In the genomic region with DNA sequence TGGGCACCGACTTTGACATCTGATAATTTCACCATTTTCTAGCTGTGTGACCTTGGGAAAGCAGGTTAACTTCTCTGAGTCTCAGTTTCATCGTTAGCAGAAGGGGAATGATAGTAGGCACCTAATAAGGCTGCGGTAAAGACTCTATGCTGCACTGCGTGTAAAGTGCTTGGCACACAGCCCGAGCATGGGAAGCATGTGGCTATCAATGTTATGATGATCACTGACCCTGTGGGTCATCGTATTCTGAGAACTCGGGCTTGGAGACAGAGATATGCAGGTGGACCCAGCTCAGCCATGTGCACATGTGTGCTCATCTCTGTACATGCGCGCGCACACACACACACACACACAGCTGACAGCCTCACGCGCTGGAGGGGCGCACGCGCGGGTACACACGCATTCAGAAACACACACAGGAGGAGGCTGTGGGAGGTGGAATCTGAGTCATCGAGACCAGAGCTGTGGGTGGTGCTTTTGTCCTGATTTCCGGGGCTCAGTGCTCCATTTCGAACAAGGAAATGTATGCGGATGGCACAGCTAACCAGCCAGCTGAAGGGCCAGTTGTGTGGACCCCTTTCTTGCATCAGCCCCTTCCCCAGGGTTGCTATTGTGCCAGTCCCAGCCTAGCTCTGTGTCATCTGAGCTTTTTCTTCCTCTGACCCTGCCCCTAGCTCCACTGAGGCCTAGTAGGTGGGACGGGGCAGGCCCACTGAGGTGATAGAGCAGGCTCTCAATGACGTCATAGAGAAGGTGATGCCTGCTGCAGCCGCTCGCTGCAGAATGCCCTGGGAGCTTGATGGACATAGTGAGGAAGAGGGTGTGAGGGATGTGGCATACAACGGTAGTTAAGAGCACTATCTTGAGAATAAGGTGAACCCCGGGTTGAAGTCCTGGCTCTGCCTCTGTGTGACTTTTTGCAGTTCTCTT, we compare ENCODE assay signal across 1 cellular context.
TF ChIP-seq lines count a peak whose summit lies in the region.

No MANE protein-coding gene starts in this region.

TF ChIP-seq in K562, 482 proteins besides CTCF, POLR2A, EP300 and RAD21 (continued from another document and continues in another):
- TF ChIP-seq, protein P1, sequence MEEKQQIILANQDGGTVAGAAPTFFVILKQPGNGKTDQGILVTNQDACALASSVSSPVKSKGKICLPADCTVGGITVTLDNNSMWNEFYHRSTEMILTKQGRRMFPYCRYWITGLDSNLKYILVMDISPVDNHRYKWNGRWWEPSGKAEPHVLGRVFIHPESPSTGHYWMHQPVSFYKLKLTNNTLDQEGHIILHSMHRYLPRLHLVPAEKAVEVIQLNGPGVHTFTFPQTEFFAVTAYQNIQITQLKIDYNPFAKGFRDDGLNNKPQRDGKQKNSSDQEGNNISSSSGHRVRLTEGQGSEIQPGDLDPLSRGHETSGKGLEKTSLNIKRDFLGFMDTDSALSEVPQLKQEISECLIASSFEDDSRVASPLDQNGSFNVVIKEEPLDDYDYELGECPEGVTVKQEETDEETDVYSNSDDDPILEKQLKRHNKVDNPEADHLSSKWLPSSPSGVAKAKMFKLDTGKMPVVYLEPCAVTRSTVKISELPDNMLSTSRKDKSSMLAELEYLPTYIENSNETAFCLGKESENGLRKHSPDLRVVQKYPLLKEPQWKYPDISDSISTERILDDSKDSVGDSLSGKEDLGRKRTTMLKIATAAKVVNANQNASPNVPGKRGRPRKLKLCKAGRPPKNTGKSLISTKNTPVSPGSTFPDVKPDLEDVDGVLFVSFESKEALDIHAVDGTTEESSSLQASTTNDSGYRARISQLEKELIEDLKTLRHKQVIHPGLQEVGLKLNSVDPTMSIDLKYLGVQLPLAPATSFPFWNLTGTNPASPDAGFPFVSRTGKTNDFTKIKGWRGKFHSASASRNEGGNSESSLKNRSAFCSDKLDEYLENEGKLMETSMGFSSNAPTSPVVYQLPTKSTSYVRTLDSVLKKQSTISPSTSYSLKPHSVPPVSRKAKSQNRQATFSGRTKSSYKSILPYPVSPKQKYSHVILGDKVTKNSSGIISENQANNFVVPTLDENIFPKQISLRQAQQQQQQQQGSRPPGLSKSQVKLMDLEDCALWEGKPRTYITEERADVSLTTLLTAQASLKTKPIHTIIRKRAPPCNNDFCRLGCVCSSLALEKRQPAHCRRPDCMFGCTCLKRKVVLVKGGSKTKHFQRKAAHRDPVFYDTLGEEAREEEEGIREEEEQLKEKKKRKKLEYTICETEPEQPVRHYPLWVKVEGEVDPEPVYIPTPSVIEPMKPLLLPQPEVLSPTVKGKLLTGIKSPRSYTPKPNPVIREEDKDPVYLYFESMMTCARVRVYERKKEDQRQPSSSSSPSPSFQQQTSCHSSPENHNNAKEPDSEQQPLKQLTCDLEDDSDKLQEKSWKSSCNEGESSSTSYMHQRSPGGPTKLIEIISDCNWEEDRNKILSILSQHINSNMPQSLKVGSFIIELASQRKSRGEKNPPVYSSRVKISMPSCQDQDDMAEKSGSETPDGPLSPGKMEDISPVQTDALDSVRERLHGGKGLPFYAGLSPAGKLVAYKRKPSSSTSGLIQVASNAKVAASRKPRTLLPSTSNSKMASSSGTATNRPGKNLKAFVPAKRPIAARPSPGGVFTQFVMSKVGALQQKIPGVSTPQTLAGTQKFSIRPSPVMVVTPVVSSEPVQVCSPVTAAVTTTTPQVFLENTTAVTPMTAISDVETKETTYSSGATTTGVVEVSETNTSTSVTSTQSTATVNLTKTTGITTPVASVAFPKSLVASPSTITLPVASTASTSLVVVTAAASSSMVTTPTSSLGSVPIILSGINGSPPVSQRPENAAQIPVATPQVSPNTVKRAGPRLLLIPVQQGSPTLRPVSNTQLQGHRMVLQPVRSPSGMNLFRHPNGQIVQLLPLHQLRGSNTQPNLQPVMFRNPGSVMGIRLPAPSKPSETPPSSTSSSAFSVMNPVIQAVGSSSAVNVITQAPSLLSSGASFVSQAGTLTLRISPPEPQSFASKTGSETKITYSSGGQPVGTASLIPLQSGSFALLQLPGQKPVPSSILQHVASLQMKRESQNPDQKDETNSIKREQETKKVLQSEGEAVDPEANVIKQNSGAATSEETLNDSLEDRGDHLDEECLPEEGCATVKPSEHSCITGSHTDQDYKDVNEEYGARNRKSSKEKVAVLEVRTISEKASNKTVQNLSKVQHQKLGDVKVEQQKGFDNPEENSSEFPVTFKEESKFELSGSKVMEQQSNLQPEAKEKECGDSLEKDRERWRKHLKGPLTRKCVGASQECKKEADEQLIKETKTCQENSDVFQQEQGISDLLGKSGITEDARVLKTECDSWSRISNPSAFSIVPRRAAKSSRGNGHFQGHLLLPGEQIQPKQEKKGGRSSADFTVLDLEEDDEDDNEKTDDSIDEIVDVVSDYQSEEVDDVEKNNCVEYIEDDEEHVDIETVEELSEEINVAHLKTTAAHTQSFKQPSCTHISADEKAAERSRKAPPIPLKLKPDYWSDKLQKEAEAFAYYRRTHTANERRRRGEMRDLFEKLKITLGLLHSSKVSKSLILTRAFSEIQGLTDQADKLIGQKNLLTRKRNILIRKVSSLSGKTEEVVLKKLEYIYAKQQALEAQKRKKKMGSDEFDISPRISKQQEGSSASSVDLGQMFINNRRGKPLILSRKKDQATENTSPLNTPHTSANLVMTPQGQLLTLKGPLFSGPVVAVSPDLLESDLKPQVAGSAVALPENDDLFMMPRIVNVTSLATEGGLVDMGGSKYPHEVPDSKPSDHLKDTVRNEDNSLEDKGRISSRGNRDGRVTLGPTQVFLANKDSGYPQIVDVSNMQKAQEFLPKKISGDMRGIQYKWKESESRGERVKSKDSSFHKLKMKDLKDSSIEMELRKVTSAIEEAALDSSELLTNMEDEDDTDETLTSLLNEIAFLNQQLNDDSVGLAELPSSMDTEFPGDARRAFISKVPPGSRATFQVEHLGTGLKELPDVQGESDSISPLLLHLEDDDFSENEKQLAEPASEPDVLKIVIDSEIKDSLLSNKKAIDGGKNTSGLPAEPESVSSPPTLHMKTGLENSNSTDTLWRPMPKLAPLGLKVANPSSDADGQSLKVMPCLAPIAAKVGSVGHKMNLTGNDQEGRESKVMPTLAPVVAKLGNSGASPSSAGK (IDR thresholded peaks at IDR 0.05) = peak; percentile 71
- no peak for TF ChIP-seq ZNF766 (CRISPR knock-in tag; conservative IDR thresholded peaks at IDR 0.05)
- peak; percentile 87 for TF ChIP-seq NFIC (IDR thresholded peaks at IDR 0.05)
- TF ChIP-seq GABPB1 (CRISPR knock-in tag; IDR thresholded peaks at IDR 0.05) = peak; percentile 78
- peak; percentile 36 for TF ChIP-seq NFE2 (IDR thresholded peaks at IDR 0.05; ENCODE audit: low read depth)
- TF ChIP-seq ZNF121 (CRISPR knock-in tag; conservative IDR thresholded peaks at IDR 0.05) = no peak
- peak in 1 of 2 experiments; percentile 85; a peak in 1 of 4 replicates for TF ChIP-seq FOXA3 (CRISPR knock-in tag; conservative IDR thresholded peaks at IDR 0.05 in 1 of 2, IDR thresholded peaks at IDR 0.05 in 1 of 2)
- peak; percentile 77 for TF ChIP-seq LCOR (CRISPR knock-in tag; IDR thresholded peaks at IDR 0.05)
- TF ChIP-seq, protein P2, sequence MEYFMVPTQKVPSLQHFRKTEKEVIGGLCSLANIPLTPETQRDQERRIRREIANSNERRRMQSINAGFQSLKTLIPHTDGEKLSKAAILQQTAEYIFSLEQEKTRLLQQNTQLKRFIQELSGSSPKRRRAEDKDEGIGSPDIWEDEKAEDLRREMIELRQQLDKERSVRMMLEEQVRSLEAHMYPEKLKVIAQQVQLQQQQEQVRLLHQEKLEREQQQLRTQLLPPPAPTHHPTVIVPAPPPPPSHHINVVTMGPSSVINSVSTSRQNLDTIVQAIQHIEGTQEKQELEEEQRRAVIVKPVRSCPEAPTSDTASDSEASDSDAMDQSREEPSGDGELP (CRISPR knock-in tag; IDR thresholded peaks at IDR 0.05; ENCODE audit: borderline replicate concordance) = peak; percentile 96
- TF ChIP-seq TGIF2 (CRISPR knock-in tag; IDR thresholded peaks at IDR 0.05) = no peak
- peak; percentile 43; the same call in 1 of the 2 replicates for TF ChIP-seq CREM (IDR thresholded peaks at IDR 0.05; ENCODE audit: low read depth)
- TF ChIP-seq SMARCA4 (IDR thresholded peaks at IDR 0.05) = peak; percentile 45; the same call in 1 of the 2 replicates
- TF ChIP-seq, protein P3, sequence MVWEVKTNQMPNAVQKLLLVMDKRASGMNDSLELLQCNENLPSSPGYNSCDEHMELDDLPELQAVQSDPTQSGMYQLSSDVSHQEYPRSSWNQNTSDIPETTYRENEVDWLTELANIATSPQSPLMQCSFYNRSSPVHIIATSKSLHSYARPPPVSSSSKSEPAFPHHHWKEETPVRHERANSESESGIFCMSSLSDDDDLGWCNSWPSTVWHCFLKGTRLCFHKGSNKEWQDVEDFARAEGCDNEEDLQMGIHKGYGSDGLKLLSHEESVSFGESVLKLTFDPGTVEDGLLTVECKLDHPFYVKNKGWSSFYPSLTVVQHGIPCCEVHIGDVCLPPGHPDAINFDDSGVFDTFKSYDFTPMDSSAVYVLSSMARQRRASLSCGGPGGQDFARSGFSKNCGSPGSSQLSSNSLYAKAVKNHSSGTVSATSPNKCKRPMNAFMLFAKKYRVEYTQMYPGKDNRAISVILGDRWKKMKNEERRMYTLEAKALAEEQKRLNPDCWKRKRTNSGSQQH (CRISPR knock-in tag; IDR thresholded peaks at IDR 0.05) = no peak
- TF ChIP-seq ZNF165 (CRISPR knock-in tag; IDR thresholded peaks at IDR 0.05; ENCODE audit: borderline replicate concordance) = no peak
- no peak for TF ChIP-seq HEY1 (CRISPR knock-in tag; IDR thresholded peaks at IDR 0.05; ENCODE audit: borderline replicate concordance)
- no peak for TF ChIP-seq HOXB6 (CRISPR knock-in tag; IDR thresholded peaks at IDR 0.05; ENCODE audit: borderline replicate concordance)
- TF ChIP-seq, protein P4, sequence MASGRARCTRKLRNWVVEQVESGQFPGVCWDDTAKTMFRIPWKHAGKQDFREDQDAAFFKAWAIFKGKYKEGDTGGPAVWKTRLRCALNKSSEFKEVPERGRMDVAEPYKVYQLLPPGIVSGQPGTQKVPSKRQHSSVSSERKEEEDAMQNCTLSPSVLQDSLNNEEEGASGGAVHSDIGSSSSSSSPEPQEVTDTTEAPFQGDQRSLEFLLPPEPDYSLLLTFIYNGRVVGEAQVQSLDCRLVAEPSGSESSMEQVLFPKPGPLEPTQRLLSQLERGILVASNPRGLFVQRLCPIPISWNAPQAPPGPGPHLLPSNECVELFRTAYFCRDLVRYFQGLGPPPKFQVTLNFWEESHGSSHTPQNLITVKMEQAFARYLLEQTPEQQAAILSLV (tag; IDR thresholded peaks at IDR 0.05) = no peak
- TF ChIP-seq MECOM (CRISPR knock-in tag; IDR thresholded peaks at IDR 0.05) = 0 out of 2 replicates have a peak, but pooled peaks have one; percentile 48
- no peak for TF ChIP-seq ZNF133 (CRISPR knock-in tag; IDR thresholded peaks at IDR 0.05)
- TF ChIP-seq, protein P5, sequence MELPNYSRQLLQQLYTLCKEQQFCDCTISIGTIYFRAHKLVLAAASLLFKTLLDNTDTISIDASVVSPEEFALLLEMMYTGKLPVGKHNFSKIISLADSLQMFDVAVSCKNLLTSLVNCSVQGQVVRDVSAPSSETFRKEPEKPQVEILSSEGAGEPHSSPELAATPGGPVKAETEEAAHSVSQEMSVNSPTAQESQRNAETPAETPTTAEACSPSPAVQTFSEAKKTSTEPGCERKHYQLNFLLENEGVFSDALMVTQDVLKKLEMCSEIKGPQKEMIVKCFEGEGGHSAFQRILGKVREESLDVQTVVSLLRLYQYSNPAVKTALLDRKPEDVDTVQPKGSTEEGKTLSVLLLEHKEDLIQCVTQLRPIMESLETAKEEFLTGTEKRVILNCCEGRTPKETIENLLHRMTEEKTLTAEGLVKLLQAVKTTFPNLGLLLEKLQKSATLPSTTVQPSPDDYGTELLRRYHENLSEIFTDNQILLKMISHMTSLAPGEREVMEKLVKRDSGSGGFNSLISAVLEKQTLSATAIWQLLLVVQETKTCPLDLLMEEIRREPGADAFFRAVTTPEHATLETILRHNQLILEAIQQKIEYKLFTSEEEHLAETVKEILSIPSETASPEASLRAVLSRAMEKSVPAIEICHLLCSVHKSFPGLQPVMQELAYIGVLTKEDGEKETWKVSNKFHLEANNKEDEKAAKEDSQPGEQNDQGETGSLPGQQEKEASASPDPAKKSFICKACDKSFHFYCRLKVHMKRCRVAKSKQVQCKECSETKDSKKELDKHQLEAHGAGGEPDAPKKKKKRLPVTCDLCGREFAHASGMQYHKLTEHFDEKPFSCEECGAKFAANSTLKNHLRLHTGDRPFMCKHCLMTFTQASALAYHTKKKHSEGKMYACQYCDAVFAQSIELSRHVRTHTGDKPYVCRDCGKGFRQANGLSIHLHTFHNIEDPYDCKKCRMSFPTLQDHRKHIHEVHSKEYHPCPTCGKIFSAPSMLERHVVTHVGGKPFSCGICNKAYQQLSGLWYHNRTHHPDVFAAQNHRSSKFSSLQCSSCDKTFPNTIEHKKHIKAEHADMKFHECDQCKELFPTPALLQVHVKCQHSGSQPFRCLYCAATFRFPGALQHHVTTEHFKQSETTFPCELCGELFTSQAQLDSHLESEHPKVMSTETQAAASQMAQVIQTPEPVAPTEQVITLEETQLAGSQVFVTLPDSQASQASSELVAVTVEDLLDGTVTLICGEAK (IDR thresholded peaks at IDR 0.05) = no peak
- TF ChIP-seq, protein P5 (CRISPR knock-in tag; IDR thresholded peaks at IDR 0.05) = 0 out of 2 replicates have a peak, but pooled peaks have one; percentile 28
- peak; percentile 39; the same call in 1 of the 2 replicates for TF ChIP-seq SMARCE1 (IDR thresholded peaks at IDR 0.05)
- peak; percentile 99 for TF ChIP-seq ZNF239 (CRISPR knock-in tag; IDR thresholded peaks at IDR 0.05)
- TF ChIP-seq ZNF778 (CRISPR knock-in tag; IDR thresholded peaks at IDR 0.05) = no peak
- peak; percentile 77 for TF ChIP-seq GTF2E2 (tag; IDR thresholded peaks at IDR 0.05)
- no peak for TF ChIP-seq RAD51 (IDR thresholded peaks at IDR 0.05; ENCODE audit: borderline replicate concordance, low read depth)
- TF ChIP-seq L3MBTL2 (IDR thresholded peaks at IDR 0.05) = peak; percentile 43; the same call in 1 of the 2 replicates
- TF ChIP-seq SP1 (CRISPR knock-in tag; IDR thresholded peaks at IDR 0.05) = 0 out of 2 replicates have a peak, but pooled peaks have one; percentile 14
